1 cellular context compared by ENCODE assay signal in genomic region chr7:43454936-43455518, GRCh38.
TF ChIP-seq lines count a peak whose summit lies in the region.

No MANE protein-coding gene starts in this region.

TF ChIP-seq in GM12878, 131 proteins besides CTCF, POLR2A, EP300 and RAD21 (continued from another document and continues in another):
- TF ChIP-seq ELK1 (IDR thresholded peaks at IDR 0.05; ENCODE audit: low read depth, low read length) (no peak), SMC3 (IDR thresholded peaks at IDR 0.05; ENCODE audit: borderline replicate concordance, low read length) (peak; percentile 33; the same call in 1 of the 2 replicates), IKZF2 (IDR thresholded peaks at IDR 0.05) (peak; percentile 29 to 43; a peak in 2 of 4 replicates), MLLT1 (IDR thresholded peaks at IDR 0.05) (0 out of 2 replicates have a peak, but pooled peaks have one; percentile 60), ZNF384 (IDR thresholded peaks at IDR 0.05; ENCODE audit: borderline replicate concordance, low read depth, low read length) (peak; percentile 28; the same call in 1 of the 2 replicates), NBN (IDR thresholded peaks at IDR 0.05) (peak; percentile 58; the same call in 1 of the 2 replicates), HDAC2 (IDR thresholded peaks at IDR 0.05) (no peak), JUND (IDR thresholded peaks at IDR 0.05; ENCODE audit: low read depth, low read length) (no peak), RELB (IDR thresholded peaks at IDR 0.05; ENCODE audit: low read depth) (peak; percentile 34; the same call in 1 of the 2 replicates), CREM (IDR thresholded peaks at IDR 0.05; ENCODE audit: low read depth) (no peak), NFXL1 (IDR thresholded peaks at IDR 0.05; ENCODE audit: borderline replicate concordance) (no peak), KAT2A (conservative IDR thresholded peaks at IDR 0.05; ENCODE audit: control insufficient read depth, low read depth, low read length) (no peak), ZNF592 (IDR thresholded peaks at IDR 0.05) (0 out of 2 replicates have a peak, but pooled peaks have one; percentile 40), RBBP5 (conservative IDR thresholded peaks at IDR 0.05) (no peak), CEBPZ (IDR thresholded peaks at IDR 0.05; ENCODE audit: low read depth, low read length) (no peak), RB1 (IDR thresholded peaks at IDR 0.05; ENCODE audit: borderline replicate concordance) (no peak; the same call in 1 of the 2 replicates), PRDM15 (CRISPR knock-in tag; IDR thresholded peaks at IDR 0.05) (no peak), SPI1 (IDR thresholded peaks at IDR 0.05; ENCODE audit: borderline replicate concordance, insufficient read depth, low read depth, low read length) (no peak), BMI1 (IDR thresholded peaks at IDR 0.05; ENCODE audit: borderline replicate concordance) (no peak), NR2F1 (conservative IDR thresholded peaks at IDR 0.05) (0 out of 2 replicates have a peak, but pooled peaks have one; percentile 25), YBX1 (IDR thresholded peaks at IDR 0.05) (no peak), MYB (IDR thresholded peaks at IDR 0.05; ENCODE audit: borderline replicate concordance, low read depth, low read length) (no peak), TAF1 (IDR thresholded peaks at IDR 0.05; ENCODE audit: borderline replicate concordance, low read depth, low read length) (no peak), FOXK2 (IDR thresholded peaks at IDR 0.05) (peak; percentile 19; the same call in 1 of the 2 replicates), SMAD1 (IDR thresholded peaks at IDR 0.05; ENCODE audit: low read depth, partially characterized antibody) (no peak), POU2F2 (IDR thresholded peaks at IDR 0.05; ENCODE audit: borderline replicate concordance, low read depth, low read length) (no peak), DPF2 (IDR thresholded peaks at IDR 0.05) (0 out of 2 replicates have a peak, but pooled peaks have one; percentile 18), JUNB (IDR thresholded peaks at IDR 0.05) (no peak), CREB1 (IDR thresholded peaks at IDR 0.05; ENCODE audit: low read depth) (no peak), ZBTB33 (IDR thresholded peaks at IDR 0.05) (no peak), RELA (IDR thresholded peaks at IDR 0.05; ENCODE audit: borderline replicate concordance, partially characterized antibody) (no peak), HDGF (IDR thresholded peaks at IDR 0.05) (no peak), ZBED1 (IDR thresholded peaks at IDR 0.05; ENCODE audit: borderline replicate concordance) (no peak), ZNF274 (IDR thresholded peaks at IDR 0.05; ENCODE audit: insufficient read depth, insufficient read length) (no peak), ETV6 (conservative IDR thresholded peaks at IDR 0.05 in 1 of 2, IDR thresholded peaks at IDR 0.05 in 1 of 2; ENCODE audit: borderline replicate concordance in 1 of 2, low read depth in 1 of 2) (no peak), HDAC6 (IDR thresholded peaks at IDR 0.05; ENCODE audit: unreplicated experiment) (no peak), MTA2 (IDR thresholded peaks at IDR 0.05; ENCODE audit: low read depth) (peak; percentile 44)
- TF ChIP-seq, protein P1, sequence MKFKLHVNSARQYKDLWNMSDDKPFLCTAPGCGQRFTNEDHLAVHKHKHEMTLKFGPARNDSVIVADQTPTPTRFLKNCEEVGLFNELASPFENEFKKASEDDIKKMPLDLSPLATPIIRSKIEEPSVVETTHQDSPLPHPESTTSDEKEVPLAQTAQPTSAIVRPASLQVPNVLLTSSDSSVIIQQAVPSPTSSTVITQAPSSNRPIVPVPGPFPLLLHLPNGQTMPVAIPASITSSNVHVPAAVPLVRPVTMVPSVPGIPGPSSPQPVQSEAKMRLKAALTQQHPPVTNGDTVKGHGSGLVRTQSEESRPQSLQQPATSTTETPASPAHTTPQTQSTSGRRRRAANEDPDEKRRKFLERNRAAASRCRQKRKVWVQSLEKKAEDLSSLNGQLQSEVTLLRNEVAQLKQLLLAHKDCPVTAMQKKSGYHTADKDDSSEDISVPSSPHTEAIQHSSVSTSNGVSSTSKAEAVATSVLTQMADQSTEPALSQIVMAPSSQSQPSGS (IDR thresholded peaks at IDR 0.05; ENCODE audit: low read length): no peak
- TF ChIP-seq, protein P2, sequence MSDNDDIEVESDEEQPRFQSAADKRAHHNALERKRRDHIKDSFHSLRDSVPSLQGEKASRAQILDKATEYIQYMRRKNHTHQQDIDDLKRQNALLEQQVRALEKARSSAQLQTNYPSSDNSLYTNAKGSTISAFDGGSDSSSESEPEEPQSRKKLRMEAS (IDR thresholded peaks at IDR 0.05; ENCODE audit: low read depth, low read length): no peak
- TF ChIP-seq, protein P3, sequence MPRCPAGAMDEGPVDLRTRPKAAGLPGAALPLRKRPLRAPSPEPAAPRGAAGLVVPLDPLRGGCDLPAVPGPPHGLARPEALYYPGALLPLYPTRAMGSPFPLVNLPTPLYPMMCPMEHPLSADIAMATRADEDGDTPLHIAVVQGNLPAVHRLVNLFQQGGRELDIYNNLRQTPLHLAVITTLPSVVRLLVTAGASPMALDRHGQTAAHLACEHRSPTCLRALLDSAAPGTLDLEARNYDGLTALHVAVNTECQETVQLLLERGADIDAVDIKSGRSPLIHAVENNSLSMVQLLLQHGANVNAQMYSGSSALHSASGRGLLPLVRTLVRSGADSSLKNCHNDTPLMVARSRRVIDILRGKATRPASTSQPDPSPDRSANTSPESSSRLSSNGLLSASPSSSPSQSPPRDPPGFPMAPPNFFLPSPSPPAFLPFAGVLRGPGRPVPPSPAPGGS (IDR thresholded peaks at IDR 0.05; ENCODE audit: borderline replicate concordance, insufficient read depth, low read depth, low read length, poor library complexity, severe bottlenecking): no peak
